ENCODE assay signal across 21 cellular contexts in the genomic region with DNA sequence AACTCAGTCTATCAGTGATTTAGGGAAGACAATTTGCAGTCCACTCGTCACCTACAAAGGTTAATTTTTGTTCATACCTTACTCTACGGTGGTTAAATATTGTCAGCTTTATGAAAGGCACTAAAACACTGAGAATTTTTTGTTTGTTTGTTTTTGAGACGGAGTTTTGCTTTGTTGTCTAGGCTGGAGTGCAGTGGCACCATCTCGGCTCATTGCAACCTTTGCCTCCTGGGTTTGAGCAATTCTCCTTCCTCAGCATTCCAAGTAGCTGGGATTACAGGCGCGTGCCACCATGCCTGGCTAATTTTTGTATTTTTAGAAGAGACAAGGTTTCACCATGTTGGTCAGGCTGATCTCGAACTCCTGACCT. TPM values are rescaled to one million over a fixed set of nuclear protein-coding genes. Genes with fewer than 3 reads are reported as not detected.
DNase-seq lines count a peak whose midpoint lies in the region; TF ChIP-seq lines count a peak whose summit lies in the region.
"Had no signal": no experiment of that assay in that cellular context is flagged by ENCODE, and none has a peak within 500 bp of the region (broad histone marks: within the 10 kb centered on the region; RNA-seq: fewer than 3 reads in every experiment).

No MANE protein-coding gene starts in this region.

- no peak for TF ChIP-seq CTCF in Calu3 (IDR thresholded peaks at IDR 0.05; ENCODE audit: unreplicated experiment)
- TF ChIP-seq CTCF in esophagus squamous epithelium (IDR thresholded peaks at IDR 0.05) = no peak
- no peak for TF ChIP-seq CTCF in endothelial cell (IDR thresholded peaks at IDR 0.05; ENCODE audit: unreplicated experiment)
- TF ChIP-seq CTCF in BE2C (IDR thresholded peaks at IDR 0.05; ENCODE audit: low read depth, low read length) = no peak

- H3K4me3 Mint-ChIP-seq in Calu3 (ENCODE audit: low read depth, unreplicated experiment) (no peak overlapping the region), endothelial cell (ENCODE audit: unreplicated experiment) (no peak overlapping the region)
- H3K4me3 Mint-ChIP-seq: CD8-positive, alpha-beta memory T cell had no signal

- no peaks in the 10 kb centered on the region for H3K9me3 ChIP-seq in esophagus squamous epithelium
- no peaks in the 10 kb centered on the region for H3K9me3 ChIP-seq in mucosa of rectum (ENCODE audit: control insufficient read depth in 2 of 2, low read length in 2 of 2)
- peaks cover 3% of the 10 kb centered on the region; the same call in 1 of the 2 replicates for H3K9me3 ChIP-seq in BE2C

- no peaks in the 10 kb centered on the region for H3K9me3 Mint-ChIP-seq in Calu3 (ENCODE audit: low read depth, unreplicated experiment)
- H3K9me3 Mint-ChIP-seq in endothelial cell (ENCODE audit: unreplicated experiment) = no peaks in the 10 kb centered on the region

- no peaks in the 10 kb centered on the region for H3K27me3 ChIP-seq in esophagus squamous epithelium
- H3K27me3 ChIP-seq in mucosa of rectum (ENCODE audit: control insufficient read depth in 2 of 2, insufficient read depth in 2 of 2, low read length in 2 of 2) = no peaks in the 10 kb centered on the region
- no peaks in the 10 kb centered on the region for H3K27me3 ChIP-seq in BE2C

- no peak for TF ChIP-seq POLR2A in esophagus squamous epithelium (IDR thresholded peaks at IDR 0.05)

- H3K4me3 ChIP-seq in esophagus squamous epithelium (no peak overlapping the region), mucosa of rectum (ENCODE audit: low read length in 2 of 2) (no peak overlapping the region), BE2C (ENCODE audit: low read depth, low read length) (no peak overlapping the region)

- peaks cover 53% of the 10 kb centered on the region for H3K4me1 Mint-ChIP-seq in Calu3 (ENCODE audit: low read depth, unreplicated experiment)
- no peaks in the 10 kb centered on the region for H3K4me1 Mint-ChIP-seq in endothelial cell (ENCODE audit: unreplicated experiment)
- H3K4me1 Mint-ChIP-seq: CD8-positive, alpha-beta memory T cell had no signal

- H3K27me3 Mint-ChIP-seq in Calu3 (ENCODE audit: unreplicated experiment) (no peaks in the 10 kb centered on the region), endothelial cell (ENCODE audit: unreplicated experiment) (peaks cover 2% of the 10 kb centered on the region)

- no peak overlapping the region for H3K9ac ChIP-seq in mucosa of rectum (ENCODE audit: low read depth in 1 of 2, low read length in 2 of 2)

- no peaks in the 10 kb centered on the region for H3K36me3 Mint-ChIP-seq in Calu3 (ENCODE audit: insufficient read depth, unreplicated experiment)
- H3K36me3 Mint-ChIP-seq in endothelial cell (ENCODE audit: low read depth, unreplicated experiment) = no peaks in the 10 kb centered on the region
- H3K36me3 Mint-ChIP-seq: CD8-positive, alpha-beta memory T cell had no signal

- WGBS in esophagus squamous epithelium, 2 donors = 91 to 96% methylated on average over 7 of the region's 7 CpGs

- peaks cover 0 to 46% (median 3%) of the 10 kb centered on the region in 3 donors for H3K4me1 ChIP-seq in esophagus squamous epithelium
- H3K4me1 ChIP-seq in mucosa of rectum (ENCODE audit: control insufficient read depth in 2 of 2, insufficient read depth in 2 of 2, low read length in 2 of 2) = peaks cover 14% of the 10 kb centered on the region in 2 donors
- H3K4me1 ChIP-seq in BE2C = no peaks in the 10 kb centered on the region

- CTCF ChIA-PET in Calu3 (lab: Charles Lee) = interaction anchor here (0.6 kb wide), 1 partner anchor 284 kb away, joined by 5 read pairs; no protein-coding TSS in a partner anchor

- intact Hi-C loops in Calu3 (cut with micrococcal nuclease; ENCODE audit: unreplicated experiment) (no loop called here), esophagus squamous epithelium (cut with DNase I) (no loop called here)

- BruUV-seq in Calu3 (replicated peaks; lab: Mats Ljungman, UMichigan) = no TSS peak

- DNase-seq in Calu3 = no peak
- DNase-seq in esophagus squamous epithelium (lab: John Stamatoyannopoulos, UW) = no peak
- DNase-seq in endothelial cell (ENCODE audit: low spot score) = no peak
- no peak for DNase-seq in NOMO-1 treated with DMSO at 0.1 percent for 48 hours (lab: John Stamatoyannopoulos, UW; ENCODE audit: unreplicated experiment)
- DNase-seq in BE2C = no peak
- no peak for DNase-seq in activated effector memory CD4-positive, alpha-beta T cell treated with anti-CD3 and anti-CD28 coated beads, Interleukin-2, amount 50 U/mL, for 16 hours
- DNase-seq: C1 segment of cervical spinal cord; CD8-positive, alpha-beta memory T cell; EL; GF-D8; NCI-H1417; NCI-H1694 treated with DMSO at 0.1 percent for 48 hours; NCI-H2081 treated with DMSO at 0.1 percent for 48 hours; NCI-H2171 treated with DMSO at 0.1 percent for 48 hours; NCI-H524 treated with DMSO at 0.1 percent for 48 hours; NCI-H82; Right ventricle myocardium superior had no signal

- no peaks in the 10 kb centered on the region for H3K36me3 ChIP-seq in esophagus squamous epithelium
- no peaks in the 10 kb centered on the region for H3K36me3 ChIP-seq in mucosa of rectum (ENCODE audit: control insufficient read depth in 2 of 2, insufficient read depth in 2 of 2, low read length in 2 of 2)
- no peaks in the 10 kb centered on the region for H3K36me3 ChIP-seq in BE2C

- H3K27ac ChIP-seq in esophagus squamous epithelium (peak overlapping the region in 3 of 4 donors; percentile 80 to 89 (median 83)), mucosa of rectum (ENCODE audit: low read depth in 2 of 2, low read length in 2 of 2) (peak overlapping the region; percentile 69 to 75)

- peak overlapping the region; percentile 61 for H3K27ac Mint-ChIP-seq in Calu3 (ENCODE audit: unreplicated experiment)
- H3K27ac Mint-ChIP-seq in endothelial cell (ENCODE audit: unreplicated experiment) = no peak overlapping the region
- H3K27ac Mint-ChIP-seq: CD8-positive, alpha-beta memory T cell had no signal

RNA-seq across cellular contexts. Expression of a gene that starts 26.4 kb away (rescaled TPM):
- total RNA-seq in Calu3 (2022) (278 and 286 TPM in 2 replicates), esophagus squamous epithelium (100 to 1,000 TPM; 472 to 921 (median 819) TPM), endothelial cell (ENCODE audit: unreplicated experiment) (156 TPM)
- 176 TPM for polyA plus RNA-seq in BE2C (2012; ENCODE audit: insufficient read depth, insufficient read length, low read depth)

RNA-seq across cellular contexts. Expression of a gene that starts 54.9 kb away (rescaled TPM):
- total RNA-seq in Calu3 (2022) (not detected in 2 replicates), esophagus squamous epithelium (not detected), endothelial cell (ENCODE audit: unreplicated experiment) (not detected)
- polyA plus RNA-seq in BE2C (2012; ENCODE audit: insufficient read depth, insufficient read length, low read depth) = not detected
- total RNA-seq: A673; CD8-positive, alpha-beta memory T cell; H4; MCF 10A; Right ventricle myocardium superior had no signal
- polyA plus RNA-seq: CD8-positive, alpha-beta memory T cell had no signal
